1 cellular context compared by ENCODE assay signal in the genomic region with DNA sequence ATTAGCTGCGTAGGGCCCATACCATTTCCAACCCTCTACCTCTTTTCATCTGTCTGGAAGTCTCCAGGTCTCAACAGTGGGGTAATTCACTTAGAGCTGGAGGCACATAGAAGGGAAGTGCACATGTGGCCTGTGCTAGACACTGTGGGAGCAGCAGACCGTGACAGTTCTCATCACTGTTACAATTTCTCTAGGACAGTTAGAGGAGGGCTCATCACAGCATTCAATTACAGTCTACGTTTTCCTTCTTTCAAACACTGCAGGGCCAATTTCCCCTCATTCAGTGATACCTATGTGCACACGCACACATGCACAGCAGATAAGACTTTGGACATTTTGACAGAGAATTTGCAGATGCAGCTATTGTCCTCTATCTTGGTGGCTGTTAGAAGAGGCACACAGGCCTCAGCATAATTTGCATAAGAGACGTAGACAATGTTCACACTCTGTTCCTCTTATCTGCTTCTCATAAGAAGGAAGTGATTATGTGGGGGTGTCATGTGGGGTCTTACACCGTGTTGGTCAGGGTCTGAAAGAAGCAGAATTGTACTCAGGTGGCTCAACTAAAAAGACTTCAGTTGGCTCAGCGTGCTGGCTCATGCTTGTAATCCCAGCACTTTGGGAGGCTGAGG.
TF ChIP-seq lines count a peak whose summit lies in the region.

No MANE protein-coding gene starts in this region.

TF ChIP-seq in GM12878, 131 proteins besides CTCF, POLR2A, EP300 and RAD21:
- TF ChIP-seq MXI1 (IDR thresholded peaks at IDR 0.05; ENCODE audit: low read depth, low read length) (0 out of 2 replicates have a peak, but pooled peaks have one; percentile 51), PAX8 (IDR thresholded peaks at IDR 0.05) (peak; percentile 97), IKZF2 (IDR thresholded peaks at IDR 0.05) (peak in 1 of 2 experiments; percentile 43; a peak in 2 of 4 replicates), MTA2 (IDR thresholded peaks at IDR 0.05; ENCODE audit: low read depth) (peak; percentile 18; the same call in 1 of the 2 replicates), POU2F2 (IDR thresholded peaks at IDR 0.05; ENCODE audit: borderline replicate concordance, low read depth, low read length) (peak; percentile 74; the same call in 1 of the 3 replicates), TCF7 (IDR thresholded peaks at IDR 0.05; ENCODE audit: borderline replicate concordance) (no peak), BHLHE40 (IDR thresholded peaks at IDR 0.05; ENCODE audit: borderline replicate concordance in 1 of 2, low read depth in 2 of 2, low read length in 1 of 2) (peak in 1 of 2 experiments; percentile 16; a peak in 1 of 4 replicates), BACH1 (IDR thresholded peaks at IDR 0.05; ENCODE audit: borderline replicate concordance) (peak; percentile 34; the same call in 1 of the 2 replicates), YY1 (IDR thresholded peaks at IDR 0.05; ENCODE audit: low read depth, low read length) (no peak), NBN (IDR thresholded peaks at IDR 0.05) (0 out of 2 replicates have a peak, but pooled peaks have one; percentile 73), PAX5 (IDR thresholded peaks at IDR 0.05; ENCODE audit: borderline replicate concordance, low read depth, low read length) (peak; percentile 100), DPF2 (IDR thresholded peaks at IDR 0.05) (0 out of 2 replicates have a peak, but pooled peaks have one; percentile 38), SPI1 (IDR thresholded peaks at IDR 0.05; ENCODE audit: borderline replicate concordance, insufficient read depth, low read depth, low read length) (peak; percentile 68), IKZF1 (conservative IDR thresholded peaks at IDR 0.05) (0 out of 2 replicates have a peak, but pooled peaks have one; percentile 29)
- TF ChIP-seq, protein P1, sequence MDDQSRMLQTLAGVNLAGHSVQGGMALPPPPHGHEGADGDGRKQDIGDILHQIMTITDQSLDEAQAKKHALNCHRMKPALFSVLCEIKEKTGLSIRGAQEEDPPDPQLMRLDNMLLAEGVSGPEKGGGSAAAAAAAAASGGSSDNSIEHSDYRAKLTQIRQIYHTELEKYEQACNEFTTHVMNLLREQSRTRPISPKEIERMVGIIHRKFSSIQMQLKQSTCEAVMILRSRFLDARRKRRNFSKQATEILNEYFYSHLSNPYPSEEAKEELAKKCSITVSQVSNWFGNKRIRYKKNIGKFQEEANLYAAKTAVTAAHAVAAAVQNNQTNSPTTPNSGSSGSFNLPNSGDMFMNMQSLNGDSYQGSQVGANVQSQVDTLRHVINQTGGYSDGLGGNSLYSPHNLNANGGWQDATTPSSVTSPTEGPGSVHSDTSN (IDR thresholded peaks at IDR 0.05; ENCODE audit: insufficient replicate concordance, low read depth, low read length), result no peak
- TF ChIP-seq, protein P2, sequence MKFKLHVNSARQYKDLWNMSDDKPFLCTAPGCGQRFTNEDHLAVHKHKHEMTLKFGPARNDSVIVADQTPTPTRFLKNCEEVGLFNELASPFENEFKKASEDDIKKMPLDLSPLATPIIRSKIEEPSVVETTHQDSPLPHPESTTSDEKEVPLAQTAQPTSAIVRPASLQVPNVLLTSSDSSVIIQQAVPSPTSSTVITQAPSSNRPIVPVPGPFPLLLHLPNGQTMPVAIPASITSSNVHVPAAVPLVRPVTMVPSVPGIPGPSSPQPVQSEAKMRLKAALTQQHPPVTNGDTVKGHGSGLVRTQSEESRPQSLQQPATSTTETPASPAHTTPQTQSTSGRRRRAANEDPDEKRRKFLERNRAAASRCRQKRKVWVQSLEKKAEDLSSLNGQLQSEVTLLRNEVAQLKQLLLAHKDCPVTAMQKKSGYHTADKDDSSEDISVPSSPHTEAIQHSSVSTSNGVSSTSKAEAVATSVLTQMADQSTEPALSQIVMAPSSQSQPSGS (IDR thresholded peaks at IDR 0.05; ENCODE audit: low read length), result peak; percentile 36; the same call in 1 of the 2 replicates
- TF ChIP-seq, protein P3, sequence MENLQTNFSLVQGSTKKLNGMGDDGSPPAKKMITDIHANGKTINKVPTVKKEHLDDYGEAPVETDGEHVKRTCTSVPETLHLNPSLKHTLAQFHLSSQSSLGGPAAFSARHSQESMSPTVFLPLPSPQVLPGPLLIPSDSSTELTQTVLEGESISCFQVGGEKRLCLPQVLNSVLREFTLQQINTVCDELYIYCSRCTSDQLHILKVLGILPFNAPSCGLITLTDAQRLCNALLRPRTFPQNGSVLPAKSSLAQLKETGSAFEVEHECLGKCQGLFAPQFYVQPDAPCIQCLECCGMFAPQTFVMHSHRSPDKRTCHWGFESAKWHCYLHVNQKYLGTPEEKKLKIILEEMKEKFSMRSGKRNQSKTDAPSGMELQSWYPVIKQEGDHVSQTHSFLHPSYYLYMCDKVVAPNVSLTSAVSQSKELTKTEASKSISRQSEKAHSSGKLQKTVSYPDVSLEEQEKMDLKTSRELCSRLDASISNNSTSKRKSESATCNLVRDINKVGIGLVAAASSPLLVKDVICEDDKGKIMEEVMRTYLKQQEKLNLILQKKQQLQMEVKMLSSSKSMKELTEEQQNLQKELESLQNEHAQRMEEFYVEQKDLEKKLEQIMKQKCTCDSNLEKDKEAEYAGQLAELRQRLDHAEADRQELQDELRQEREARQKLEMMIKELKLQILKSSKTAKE (IDR thresholded peaks at IDR 0.05; ENCODE audit: low read depth, poor library complexity, severe bottlenecking), result peak; percentile 40
- TF ChIP-seq, protein P4, sequence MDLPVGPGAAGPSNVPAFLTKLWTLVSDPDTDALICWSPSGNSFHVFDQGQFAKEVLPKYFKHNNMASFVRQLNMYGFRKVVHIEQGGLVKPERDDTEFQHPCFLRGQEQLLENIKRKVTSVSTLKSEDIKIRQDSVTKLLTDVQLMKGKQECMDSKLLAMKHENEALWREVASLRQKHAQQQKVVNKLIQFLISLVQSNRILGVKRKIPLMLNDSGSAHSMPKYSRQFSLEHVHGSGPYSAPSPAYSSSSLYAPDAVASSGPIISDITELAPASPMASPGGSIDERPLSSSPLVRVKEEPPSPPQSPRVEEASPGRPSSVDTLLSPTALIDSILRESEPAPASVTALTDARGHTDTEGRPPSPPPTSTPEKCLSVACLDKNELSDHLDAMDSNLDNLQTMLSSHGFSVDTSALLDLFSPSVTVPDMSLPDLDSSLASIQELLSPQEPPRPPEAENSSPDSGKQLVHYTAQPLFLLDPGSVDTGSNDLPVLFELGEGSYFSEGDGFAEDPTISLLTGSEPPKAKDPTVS (IDR thresholded peaks at IDR 0.05; ENCODE audit: low read depth, low read length), result no peak
